Comparison of ENCODE assay signal across 18 cellular contexts in the genomic region with DNA sequence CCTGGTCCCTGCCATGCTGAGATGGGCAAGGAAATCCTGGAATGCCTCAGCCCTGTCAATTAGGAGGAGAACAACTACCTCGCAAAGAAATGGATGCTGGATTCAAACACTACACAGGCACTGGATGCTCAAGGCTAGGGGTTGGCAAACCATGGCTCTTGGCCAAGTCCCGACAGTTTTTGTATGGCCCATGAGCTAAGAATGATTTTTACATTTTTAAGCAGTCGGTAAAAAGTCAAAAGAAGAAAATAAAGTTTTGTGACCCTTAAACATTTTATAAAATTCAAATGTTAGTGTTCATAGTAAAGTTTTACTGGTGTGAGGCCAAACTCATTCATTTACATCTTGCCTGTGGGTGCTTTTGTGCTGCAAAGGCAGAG. TPM values are rescaled to one million over a fixed set of nuclear protein-coding genes. Genes with fewer than 3 reads are reported as not detected.
DNase-seq lines count a peak whose midpoint lies in the region; ATAC-seq and TF ChIP-seq lines count a peak whose summit lies in the region.
"Had no signal": no experiment of that assay in that cellular context is flagged by ENCODE, and none has a peak within 500 bp of the region (broad histone marks: within the 10 kb centered on the region; RNA-seq: fewer than 3 reads in every experiment).

No MANE protein-coding gene starts in this region.

- H3K9me3 ChIP-seq in heart left ventricle, result no peaks in the 10 kb centered on the region
- H3K9me3 ChIP-seq in right cardiac atrium (ENCODE audit: control insufficient read depth, low read length), result no peaks in the 10 kb centered on the region
- H3K9me3 ChIP-seq: Caco-2 had no signal

- peaks cover 0 to 3% of the 10 kb centered on the region in 2 donors for H3K4me1 Mint-ChIP-seq in immature natural killer cell

- H3K36me3 Mint-ChIP-seq in immature natural killer cell, result no peaks in the 10 kb centered on the region

- H3K4me1 ChIP-seq in heart left ventricle (peaks cover 26 to 76% (median 59%) of the 10 kb centered on the region in 12 donors), right cardiac atrium (ENCODE audit: control insufficient read depth, insufficient read depth, low read length) (peaks cover 27% of the 10 kb centered on the region)

- no peak overlapping the region for H3K27ac Mint-ChIP-seq in immature natural killer cell
- H3K27ac Mint-ChIP-seq: CD4-positive, alpha-beta T cell had no signal

- H3K27me3 ChIP-seq in heart left ventricle (no peaks in the 10 kb centered on the region), right cardiac atrium (ENCODE audit: control insufficient read depth, insufficient read depth) (no peaks in the 10 kb centered on the region)

- ATAC-seq in heart left ventricle, result no peak
- ATAC-seq in left cardiac atrium, result no peak
- no peak for ATAC-seq in right cardiac atrium
- ATAC-seq: K562 had no signal

- 52 to 72% (median 61%) methylated on average over 3 of the region's 3 CpGs for WGBS in heart left ventricle, 4 donors
- WGBS in right cardiac atrium, result 68% methylated on average over 3 of the region's 3 CpGs

- H3K4me3 ChIP-seq in heart left ventricle, result no peak overlapping the region
- H3K4me3 ChIP-seq in right cardiac atrium (ENCODE audit: low read length), result no peak overlapping the region
- H3K4me3 ChIP-seq: GM12878, GM23248, K562 had no signal

- DNase-seq in heart left ventricle (no peak), left cardiac atrium (no peak), right cardiac atrium (peak in 1 of 3 donors; percentile 12), superior temporal gyrus (ENCODE audit: extremely low spot score) (peak; percentile 52), NCI-H1417 treated with DMSO at 0.1 percent for 48 hours (lab: John Stamatoyannopoulos, UW) (no peak), AG20443 (ENCODE audit: low spot score) (no peak), immature natural killer cell (no peak)
- DNase-seq: Caco-2; CD4-positive, alpha-beta T cell; EL; GM23248; HCEC 1CT; NCI-H1105 treated with DMSO at 0.1 percent for 48 hours; SHP77 treated with DMSO at 0.1 percent for 48 hours had no signal

- H3K4me3 Mint-ChIP-seq in immature natural killer cell, result no peak overlapping the region
- H3K4me3 Mint-ChIP-seq: CD4-positive, alpha-beta T cell had no signal

- peaks cover 0 to 2% (median 2%) of the 10 kb centered on the region in 3 donors for H3K27me3 Mint-ChIP-seq in immature natural killer cell (ENCODE audit: low read depth in 3 of 3)
- H3K27me3 Mint-ChIP-seq: CD4-positive, alpha-beta T cell had no signal

- intact Hi-C loops in heart left ventricle (cut with DNase I), result no loop called here
- intact Hi-C loops in left cardiac atrium (cut with DNase I), result no loop called here
- intact Hi-C loops in right cardiac atrium (cut with DNase I), result no loop called here

- H3K36me3 ChIP-seq in heart left ventricle, result no peaks in the 10 kb centered on the region

- TF ChIP-seq POLR2A in heart left ventricle (IDR thresholded peaks at IDR 0.05), result no peak

- H3K27ac ChIP-seq in heart left ventricle, result peak overlapping the region in 10 of 12 donors; percentile 78 to 93 (median 86)
- H3K27ac ChIP-seq in angular gyrus (ENCODE audit: low read depth, low read length), result peak overlapping the region; percentile 56
- H3K27ac ChIP-seq in right cardiac atrium (ENCODE audit: low read length), result peak overlapping the region; percentile 35
- H3K27ac ChIP-seq: GM23248 had no signal

- no peaks in the 10 kb centered on the region for H3K9me3 Mint-ChIP-seq in immature natural killer cell
- H3K9me3 Mint-ChIP-seq: CD4-positive, alpha-beta T cell had no signal

- TF ChIP-seq CTCF in heart left ventricle (IDR thresholded peaks at IDR 0.05), result no peak

RNA-seq across cellular contexts. Expression of a gene that starts 6.5 kb away (rescaled TPM):
- 100 to 1,000 TPM; 106 to 198 (median 141) TPM for total RNA-seq in heart left ventricle
- 100 to 1,000 TPM in 1 of 2 donors, 10 to 100 TPM in 1; 62.5 to 147 TPM for polyA plus RNA-seq in heart left ventricle
- total RNA-seq in left cardiac atrium, result 100 to 1,000 TPM; 102 to 118 TPM
- 100 to 1,000 TPM in 3 of 4 donors, 10 to 100 TPM in 1; 80.2 to 148 (median 141) TPM for total RNA-seq in right cardiac atrium
- 150 TPM for polyA plus RNA-seq in right cardiac atrium
- under 1 TPM in 2 of 3 donors, not detected in 1; 0.61 to 0.74 TPM for polyA plus RNA-seq in immature natural killer cell
- total RNA-seq: GM23248 had no signal
- polyA plus RNA-seq: GM23248 had no signal

RNA-seq across cellular contexts. Expression of a gene that starts 55.1 kb away (rescaled TPM):
- total RNA-seq in heart left ventricle (under 1 TPM in 1 of 9 donors, not detected in 8; 0.27 TPM), left cardiac atrium (under 1 TPM in 1 of 2 donors, not detected in 1; 0.16 TPM), right cardiac atrium (under 1 TPM in 1 of 4 donors, not detected in 3; 0.09 TPM)
- polyA plus RNA-seq in heart left ventricle (not detected), right cardiac atrium (0.07 TPM), immature natural killer cell (not detected)
- total RNA-seq: CD4-positive, alpha-beta T cell; GM23248; NCI-H460 had no signal
- polyA plus RNA-seq: GM23248 had no signal

Comparison
In these comparisons a context has a peak if more than half of its experiments do, and no peak if none do; other contexts are left out.
1. H3K27ac ChIP-seq: peak in every context shown above with its lines; median percentile 86 in heart left ventricle; 56 in angular gyrus; 35 in right cardiac atrium.